1 cellular context compared by ENCODE assay signal in genomic region chr10:71975891-71976725, GRCh38.
TF ChIP-seq lines count a peak whose summit lies in the region.

No MANE protein-coding gene starts in this region.

TF ChIP-seq in A549, 52 proteins besides CTCF, POLR2A, EP300 and RAD21 (continued from another document):
- TF ChIP-seq FOXS1 (CRISPR knock-in tag; IDR thresholded peaks at IDR 0.05) (no peak), ZSCAN20 (CRISPR knock-in tag; IDR thresholded peaks at IDR 0.05) (no peak), FOSB (CRISPR knock-in tag; IDR thresholded peaks at IDR 0.05) (no peak), MAX (IDR thresholded peaks at IDR 0.05) (peak; percentile 56), JUNB (IDR thresholded peaks at IDR 0.05) (0 out of 2 replicates have a peak, but pooled peaks have one; percentile 10), HOXB13 (CRISPR knock-in tag; IDR thresholded peaks at IDR 0.05; ENCODE audit: low read depth) (no peak), FOSL2 (IDR thresholded peaks at IDR 0.05) (peak; percentile 34; the same call in 1 of the 2 replicates), FOSL2 (CRISPR knock-in tag; IDR thresholded peaks at IDR 0.05) (peak; percentile 81), CHD2 (IDR thresholded peaks at IDR 0.05; ENCODE audit: low read length, partially characterized antibody) (no peak)
- TF ChIP-seq, protein P1, sequence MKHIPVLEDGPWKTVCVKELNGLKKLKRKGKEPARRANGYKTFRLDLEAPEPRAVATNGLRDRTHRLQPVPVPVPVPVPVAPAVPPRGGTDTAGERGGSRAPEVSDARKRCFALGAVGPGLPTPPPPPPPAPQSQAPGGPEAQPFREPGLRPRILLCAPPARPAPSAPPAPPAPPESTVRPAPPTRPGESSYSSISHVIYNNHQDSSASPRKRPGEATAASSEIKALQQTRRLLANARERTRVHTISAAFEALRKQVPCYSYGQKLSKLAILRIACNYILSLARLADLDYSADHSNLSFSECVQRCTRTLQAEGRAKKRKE (CRISPR knock-in tag; IDR thresholded peaks at IDR 0.05; ENCODE audit: low read depth): peak; percentile 77; the same call in 1 of the 2 replicates
- TF ChIP-seq, protein P2, sequence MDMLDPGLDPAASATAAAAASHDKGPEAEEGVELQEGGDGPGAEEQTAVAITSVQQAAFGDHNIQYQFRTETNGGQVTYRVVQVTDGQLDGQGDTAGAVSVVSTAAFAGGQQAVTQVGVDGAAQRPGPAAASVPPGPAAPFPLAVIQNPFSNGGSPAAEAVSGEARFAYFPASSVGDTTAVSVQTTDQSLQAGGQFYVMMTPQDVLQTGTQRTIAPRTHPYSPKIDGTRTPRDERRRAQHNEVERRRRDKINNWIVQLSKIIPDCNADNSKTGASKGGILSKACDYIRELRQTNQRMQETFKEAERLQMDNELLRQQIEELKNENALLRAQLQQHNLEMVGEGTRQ (IDR thresholded peaks at IDR 0.05): no peak
